ENCODE assay signal across 8 cellular contexts in genomic region chr19:50328257-50329145, GRCh38. TPM values are rescaled to one million over a fixed set of nuclear protein-coding genes. Genes with fewer than 3 reads are reported as not detected.
A peak's percentile ranks its signal among the peaks of the same experiment; 100 is the strongest.
DNase-seq lines count a peak whose midpoint lies in the region; ATAC-seq, FAIRE-seq and TF ChIP-seq lines count a peak whose summit lies in the region.

No MANE protein-coding gene starts in this region.

- H3K9me3 Mint-ChIP-seq in astrocyte (ENCODE audit: unreplicated experiment): peaks cover 31% of the 10 kb centered on the region
- peaks cover 0 to 26% (median 7%) of the 10 kb centered on the region in 9 donors for H3K9me3 Mint-ChIP-seq in naive thymus-derived CD8-positive, alpha-beta T cell

- no peaks in the 10 kb centered on the region for H3K27me3 Mint-ChIP-seq in astrocyte (ENCODE audit: low read depth, unreplicated experiment)
- peaks cover 17 to 76% (median 53%) of the 10 kb centered on the region in 5 donors for H3K27me3 Mint-ChIP-seq in naive thymus-derived CD8-positive, alpha-beta T cell

- H3K4me1 Mint-ChIP-seq in astrocyte (ENCODE audit: low read depth, unreplicated experiment): no peaks in the 10 kb centered on the region
- H3K4me1 Mint-ChIP-seq in naive thymus-derived CD8-positive, alpha-beta T cell: peaks cover 33 to 68% (median 56%) of the 10 kb centered on the region in 4 donors

- H3K79me2 ChIP-seq in astrocyte (ENCODE audit: insufficient read depth, low read length): no peaks in the 10 kb centered on the region

- ATAC-seq in GM19438 (IDR thresholded peaks at IDR 0.05; ENCODE audit: low read depth, unreplicated experiment) (peak; percentile 11), HG02885 (IDR thresholded peaks at IDR 0.05; ENCODE audit: poor library complexity, unreplicated experiment) (no peak)
- ATAC-seq in naive thymus-derived CD8-positive, alpha-beta T cell: peak in 1 of 2 donors; percentile 13

- no peak for FAIRE-seq in astrocyte (lab: Jason Lieb, UNC)

- no peaks in the 10 kb centered on the region for H3K36me3 Mint-ChIP-seq in astrocyte (ENCODE audit: low read depth, unreplicated experiment)
- peaks cover 0 to 12% (median 6%) of the 10 kb centered on the region in 3 donors for H3K36me3 Mint-ChIP-seq in naive thymus-derived CD8-positive, alpha-beta T cell

- no peak overlapping the region for H2AFZ ChIP-seq in astrocyte (ENCODE audit: low read depth, low read length)

- peak overlapping the region; percentile 43 for H3K9ac ChIP-seq in HUES6 (ENCODE audit: low read length)
- no peak overlapping the region for H3K9ac ChIP-seq in astrocyte (ENCODE audit: low read length)

- H3K4me3 Mint-ChIP-seq in astrocyte (ENCODE audit: unreplicated experiment): no peak overlapping the region
- peak overlapping the region in 7 of 10 donors; percentile 66 to 91 (median 79) for H3K4me3 Mint-ChIP-seq in naive thymus-derived CD8-positive, alpha-beta T cell

- H4K20me1 ChIP-seq in astrocyte (ENCODE audit: insufficient read depth, low read length): no peaks in the 10 kb centered on the region

- DNase-seq in ELF-1 (ENCODE audit: low read depth, low spot score): peak; percentile 50
- no peak for DNase-seq in astrocyte (ENCODE audit: low read depth)
- peak in 3 of 10 donors; percentile 21 to 75 (median 41) for DNase-seq in naive thymus-derived CD8-positive, alpha-beta T cell
- no peak for DNase-seq in NCI-H1092 (lab: John Stamatoyannopoulos, UW)
- no peak for DNase-seq in NCI-H2107 (lab: John Stamatoyannopoulos, UW)

- TF ChIP-seq CTCF in astrocyte (IDR thresholded peaks at IDR 0.05; ENCODE audit: insufficient read depth, low read depth, low read length): no peak

- peaks cover 5% of the 10 kb centered on the region for H3K36me3 ChIP-seq in HUES6 (ENCODE audit: control insufficient read depth, insufficient read depth, low read length)
- H3K36me3 ChIP-seq in astrocyte (ENCODE audit: insufficient read depth, low read length): no peaks in the 10 kb centered on the region

- H3K4me3 ChIP-seq in HUES6 (ENCODE audit: low read depth, low read length) (peak overlapping the region; percentile 62), astrocyte (ENCODE audit: insufficient read depth, low read depth, low read length) (no peak overlapping the region)

- H3K4me1 ChIP-seq in HUES6 (ENCODE audit: control insufficient read depth, insufficient read depth, low read length) (peaks cover 22% of the 10 kb centered on the region), astrocyte (ENCODE audit: insufficient read depth, low read length) (peaks cover 3% of the 10 kb centered on the region)

- no peak overlapping the region for H3K27ac Mint-ChIP-seq in astrocyte (ENCODE audit: unreplicated experiment)
- no peak overlapping the region for H3K27ac Mint-ChIP-seq in naive thymus-derived CD8-positive, alpha-beta T cell

- H3K9me3 ChIP-seq in HUES6 (ENCODE audit: control insufficient read depth, insufficient read depth, low read depth, low read length) (no peaks in the 10 kb centered on the region), astrocyte (ENCODE audit: insufficient read depth, low read depth, low read length) (peaks cover 5% of the 10 kb centered on the region)

- POLR2A ChIA-PET in naive thymus-derived CD8-positive, alpha-beta T cell (lab: Charles Lee): no interaction called here

- peak overlapping the region; percentile 46 for H3K4me2 ChIP-seq in astrocyte (ENCODE audit: low read length)

- H3K27me3 ChIP-seq in HUES6 (ENCODE audit: control insufficient read depth, insufficient read depth, low read length) (peaks cover 26% of the 10 kb centered on the region), astrocyte (ENCODE audit: insufficient read depth, low read length) (peaks cover 33% of the 10 kb centered on the region)

- H3K27ac ChIP-seq in HUES6 (ENCODE audit: low read depth, low read length) (no peak overlapping the region), astrocyte (ENCODE audit: low read depth, low read length) (no peak overlapping the region)

RNA-seq across cellular contexts. Expression of gene KCNC3, which starts 0.7 kb away (rescaled TPM):
- total RNA-seq in astrocyte: not detected in 2 replicates
- under 1 TPM; 0.73 to 0.80 TPM for total RNA-seq in naive thymus-derived CD8-positive, alpha-beta T cell
- not detected for polyA plus RNA-seq in naive thymus-derived CD8-positive, alpha-beta T cell

RNA-seq across cellular contexts. Expression of gene NAPSA, which starts 36.9 kb away (rescaled TPM):
- total RNA-seq in astrocyte: not detected in 2 replicates
- total RNA-seq in naive thymus-derived CD8-positive, alpha-beta T cell: 1 to 10 TPM; 6.4 to 9.7 TPM
- polyA plus RNA-seq in naive thymus-derived CD8-positive, alpha-beta T cell: 1 to 10 TPM in 2 of 3 donors, under 1 TPM in 1; 0.37 to 2.0 (median 1.3) TPM

RNA-seq across cellular contexts. Expression of gene NR1H2, which starts 47.8 kb away (rescaled TPM):
- 33.4 and 34.8 TPM in 2 replicates for total RNA-seq in astrocyte
- total RNA-seq in naive thymus-derived CD8-positive, alpha-beta T cell: 100 to 1,000 TPM; 106 to 107 TPM
- polyA plus RNA-seq in naive thymus-derived CD8-positive, alpha-beta T cell: 100 to 1,000 TPM in 1 of 3 donors, 10 to 100 TPM in 2; 69.6 to 100 (median 86.7) TPM

RNA-seq across cellular contexts. Expression of gene POLD1, which starts 55.6 kb away (rescaled TPM):
- total RNA-seq in astrocyte: 18.9 and 19.9 TPM in 2 replicates
- 10 to 100 TPM; 38.4 to 40.8 TPM for total RNA-seq in naive thymus-derived CD8-positive, alpha-beta T cell
- polyA plus RNA-seq in naive thymus-derived CD8-positive, alpha-beta T cell: 10 to 100 TPM; 26.0 to 34.4 (median 33.8) TPM
